Comparison of ENCODE assay signal across 8 cellular contexts in the genomic region with DNA sequence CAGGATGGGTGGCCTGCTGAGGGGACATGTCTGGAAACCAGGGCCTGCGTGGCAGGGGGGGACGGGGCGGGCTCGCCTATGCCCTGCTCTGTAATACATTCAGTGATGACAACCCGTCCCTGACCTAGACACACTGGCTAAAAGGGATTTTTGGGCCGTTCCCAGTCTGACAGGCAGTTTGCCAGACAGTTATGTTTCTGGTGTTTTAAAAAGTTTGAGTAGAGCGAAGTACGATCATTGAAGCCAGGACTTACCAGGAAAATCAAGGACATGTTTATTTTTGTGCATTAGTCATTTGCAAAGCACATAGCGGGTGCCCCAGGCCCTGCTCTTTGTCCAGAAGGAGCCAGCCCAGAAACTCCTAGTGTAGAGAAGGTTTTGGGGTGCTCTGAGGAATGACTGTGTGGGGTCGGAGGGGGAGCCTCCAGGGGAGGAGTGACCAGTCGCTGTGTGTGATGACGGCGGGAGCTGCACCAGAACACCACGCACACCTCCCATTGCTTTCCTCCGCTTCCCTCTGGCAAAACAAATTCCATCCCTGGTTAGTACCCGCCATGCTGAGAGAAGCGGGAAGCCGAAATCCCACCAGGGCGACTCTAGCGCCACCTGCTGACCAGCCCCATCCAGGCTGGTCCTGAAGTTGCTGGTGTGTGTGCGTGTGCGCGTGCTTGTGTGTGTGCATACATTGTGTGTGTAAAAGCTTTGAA. TPM values are rescaled to one million over a fixed set of nuclear protein-coding genes. Genes with fewer than 3 reads are reported as not detected.
DNase-seq lines count a peak whose midpoint lies in the region; ATAC-seq and TF ChIP-seq lines count a peak whose summit lies in the region.

No MANE protein-coding gene starts in this region.

- H3K4me1 Mint-ChIP-seq in chondrocyte (ENCODE audit: low read depth) = peaks cover 65% of the 10 kb centered on the region

- no peaks in the 10 kb centered on the region for H3K9me3 Mint-ChIP-seq in chondrocyte (ENCODE audit: low read depth)

- H3K27me3 ChIP-seq in WERI-Rb-1 (ENCODE audit: insufficient read depth, low read depth, severe bottlenecking) = no peaks in the 10 kb centered on the region

- no peak overlapping the region for H3K27ac ChIP-seq in WERI-Rb-1

- peak; percentile 96 for TF ChIP-seq CTCF in WERI-Rb-1 (IDR thresholded peaks at IDR 0.05; ENCODE audit: low read depth, low read length)
- TF ChIP-seq CTCF in chondrocyte (IDR thresholded peaks at IDR 0.05) = peak; percentile 100

- peak overlapping the region; percentile 16 for H3K4me3 Mint-ChIP-seq in chondrocyte (ENCODE audit: unreplicated experiment)

- H3K36me3 Mint-ChIP-seq in chondrocyte (ENCODE audit: low read depth) = peaks cover 16% of the 10 kb centered on the region

- H3K27ac Mint-ChIP-seq in chondrocyte (ENCODE audit: unreplicated experiment) = peak overlapping the region; percentile 87

- H3K9me3 ChIP-seq in WERI-Rb-1 (ENCODE audit: severe bottlenecking) = no peaks in the 10 kb centered on the region

- DNase-seq in NCI-H524 (lab: John Stamatoyannopoulos, UW) = peak; percentile 33 to 77
- DNase-seq in NCI-H524 treated with DMSO at 0.1 percent for 48 hours (lab: John Stamatoyannopoulos, UW) = no peak
- peak; percentile 43 for DNase-seq in NCI-H2029 treated with DMSO at 0.1 percent for 48 hours (lab: John Stamatoyannopoulos, UW)
- peak; percentile 79 for DNase-seq in WERI-Rb-1
- peak; percentile 61 for DNase-seq in chondrocyte (ENCODE audit: low spot score)
- DNase-seq in kidney tubule cell (ENCODE audit: low spot score) = peak; percentile 71
- peak; percentile 75 for DNase-seq in stimulated activated CD4-positive, alpha-beta T cell treated with anti-CD3 and anti-CD28 coated beads, Interleukin-15, amount 100 ng/mL, for 24 hours

- H3K36me3 ChIP-seq in WERI-Rb-1 = peaks cover 45% of the 10 kb centered on the region

- no peak for ATAC-seq in HG03159 (IDR thresholded peaks at IDR 0.05; ENCODE audit: unreplicated experiment)

- H3K27me3 Mint-ChIP-seq in chondrocyte (ENCODE audit: low read depth) = no peaks in the 10 kb centered on the region

- H3K4me3 ChIP-seq in WERI-Rb-1 (ENCODE audit: low read depth, low read length) = no peak overlapping the region

RNA-seq across cellular contexts. Expression of gene FBLN1, which starts 50.8 kb away (rescaled TPM):
- total RNA-seq in chondrocyte = 127 to 186 TPM (median 183 TPM) in 3 replicates
